In the genomic region with DNA sequence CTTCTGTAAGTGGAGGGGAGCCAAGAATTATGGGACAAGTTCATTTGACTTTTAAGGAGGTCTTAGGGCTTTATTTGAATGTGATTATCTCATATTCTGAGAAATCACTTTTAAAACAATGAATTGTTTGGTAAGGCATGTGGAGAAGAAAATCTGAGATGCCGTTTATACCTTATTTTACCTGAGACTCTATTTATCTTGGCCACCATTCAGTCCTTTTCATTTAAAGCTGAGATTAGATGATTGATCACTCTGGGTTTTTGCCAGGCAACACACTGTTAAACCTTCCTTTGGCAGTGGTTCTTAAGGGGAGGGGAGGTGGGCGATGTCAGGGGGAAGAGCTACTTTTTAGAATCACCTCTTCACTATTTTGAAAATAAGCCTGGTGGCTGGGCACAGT, we compare ENCODE assay signal across 20 cellular contexts. TPM values are rescaled to one million over a fixed set of nuclear protein-coding genes. Genes with fewer than 3 reads are reported as not detected.
DNase-seq lines count a peak whose midpoint lies in the region; ATAC-seq and TF ChIP-seq lines count a peak whose summit lies in the region.
"Had no signal": no experiment of that assay in that cellular context is flagged by ENCODE, and none has a peak within 500 bp of the region (broad histone marks: within the 10 kb centered on the region; RNA-seq: fewer than 3 reads in every experiment).

No MANE protein-coding gene starts in this region.

- H3K9me3 ChIP-seq in CD8-positive, alpha-beta T cell (ENCODE audit: low read length), result no peaks in the 10 kb centered on the region
- no peaks in the 10 kb centered on the region for H3K9me3 ChIP-seq in HEK293 (ENCODE audit: control insufficient read depth, insufficient read depth, low read depth, low read length)

- CTCF ChIA-PET in CD8-positive, alpha-beta T cell (lab: Charles Lee), result interaction anchor here (0.6 kb wide), 1 partner anchor 1535 kb away, joined by 3 read pairs; no protein-coding TSS in a partner anchor
- CTCF ChIA-PET in HEK293 (lab: Yijun Ruan, JAX), result no interaction called here

- H3K4me3 Mint-ChIP-seq in CD8-positive, alpha-beta T cell, result no peak overlapping the region
- no peak overlapping the region for H3K4me3 Mint-ChIP-seq in nephron
- H3K4me3 Mint-ChIP-seq: CD14-positive monocyte had no signal

- H3K36me3 Mint-ChIP-seq in CD8-positive, alpha-beta T cell, result peaks cover 48% of the 10 kb centered on the region
- H3K36me3 Mint-ChIP-seq in nephron (ENCODE audit: low read depth), result peaks cover 54% of the 10 kb centered on the region

- no peak for DNase-seq in CD8-positive, alpha-beta T cell
- peak; percentile 56 for DNase-seq in NCI-H446 treated with DMSO at 0.1 percent for 48 hours (lab: John Stamatoyannopoulos, UW)
- no peak for DNase-seq in SIG-M5 (lab: John Stamatoyannopoulos, UW)
- DNase-seq in epidermal melanocyte (ENCODE audit: insufficient read length, low spot score), result no peak
- DNase-seq: ACHN, AML-193, DMS53, H7, IMR-90, MV-4-11, NCI-H1436, NCI-H2171, NCI-H510A treated with DMSO at 0.1 percent for 48 hours, T-helper 1 cell had no signal

- peaks cover 3% of the 10 kb centered on the region for H3K36me3 ChIP-seq in CD8-positive, alpha-beta T cell (ENCODE audit: insufficient read depth, low read length)
- peaks cover 26 to 34% of the 10 kb centered on the region in 2 experiments for H3K36me3 ChIP-seq in HEK293 (ENCODE audit: control insufficient read depth in 2 of 2, insufficient read depth in 1 of 2, low read length in 2 of 2)

- H3K27me3 ChIP-seq in CD8-positive, alpha-beta T cell (ENCODE audit: insufficient read depth, low read length), result no peaks in the 10 kb centered on the region

- ATAC-seq in CD8-positive, alpha-beta T cell, result no peak
- ATAC-seq in GM19397 (IDR thresholded peaks at IDR 0.05; ENCODE audit: unreplicated experiment), result no peak
- ATAC-seq: Panc1 had no signal

- POLR2A ChIA-PET in CD8-positive, alpha-beta T cell (lab: Charles Lee), result interaction anchor here (0.6 to 3.9 kb wide), 2 partner anchors 11 to 23 kb away, joined by 4 to 22 read pairs; partner anchors contain the start of gene CAND1
- POLR2A ChIA-PET in HEK293 (lab: Yijun Ruan, JAX), result interaction anchor here (1.0 to 3.4 kb wide), 2 partner anchors 12 to 24 kb away, joined by 3 to 20 read pairs; partner anchors contain the start of gene CAND1

- no peak overlapping the region for H3K27ac ChIP-seq in CD8-positive, alpha-beta T cell (ENCODE audit: low read depth, low read length)
- H3K27ac ChIP-seq in HEK293 (ENCODE audit: extremely low read depth, low read depth, low read length), result no peak overlapping the region
- H3K27ac ChIP-seq: SK-N-MC had no signal

- peaks cover 69% of the 10 kb centered on the region for H3K4me1 Mint-ChIP-seq in CD8-positive, alpha-beta T cell (ENCODE audit: low read depth)
- H3K4me1 Mint-ChIP-seq in nephron, result peaks cover 44% of the 10 kb centered on the region

- H3K4me1 ChIP-seq in CD8-positive, alpha-beta T cell (ENCODE audit: insufficient read depth, low read length), result peaks cover 42% of the 10 kb centered on the region
- peaks cover 29% of the 10 kb centered on the region for H3K4me1 ChIP-seq in HEK293 (ENCODE audit: control insufficient read depth, insufficient read depth, low read length)

- intact Hi-C loops in CD8-positive, alpha-beta T cell (cut with DNase I, micrococcal nuclease), result no loop called here

- no peaks in the 10 kb centered on the region for H3K9me3 Mint-ChIP-seq in CD8-positive, alpha-beta T cell
- no peaks in the 10 kb centered on the region for H3K9me3 Mint-ChIP-seq in nephron
- H3K9me3 Mint-ChIP-seq: CD14-positive monocyte had no signal

- H3K27ac Mint-ChIP-seq in CD8-positive, alpha-beta T cell, result peak overlapping the region; percentile 49
- H3K27ac Mint-ChIP-seq in nephron, result peak overlapping the region in 2 of 3 experiments; percentile 5 to 48

- H3K27me3 Mint-ChIP-seq in CD8-positive, alpha-beta T cell (ENCODE audit: low read depth), result no peaks in the 10 kb centered on the region
- no peaks in the 10 kb centered on the region for H3K27me3 Mint-ChIP-seq in nephron (ENCODE audit: low read depth)

- no peak overlapping the region for H3K4me3 ChIP-seq in CD8-positive, alpha-beta T cell (ENCODE audit: low read depth, low read length)
- no peak overlapping the region for H3K4me3 ChIP-seq in HEK293 (ENCODE audit: low read depth, low read length)
- H3K4me3 ChIP-seq: SK-N-MC had no signal

- no peak for TF ChIP-seq CTCF in CD8-positive, alpha-beta T cell (IDR thresholded peaks at IDR 0.05)
- TF ChIP-seq CTCF in HEK293 (tag by site-specific recombination; IDR thresholded peaks at IDR 0.05), result no peak
- TF ChIP-seq CTCF in nephron (IDR thresholded peaks at IDR 0.05; ENCODE audit: unreplicated experiment in 3 of 3), result no peak

TF ChIP-seq in HEK293, 187 proteins besides CTCF, POLR2A, EP300 and RAD21 (continues in another document):
- TF ChIP-seq OSR2 (tag by site-specific recombination; IDR thresholded peaks at IDR 0.05) (peak; percentile 56; the same call in 1 of the 2 replicates), PRDM6 (tag by site-specific recombination; IDR thresholded peaks at IDR 0.05) (peak; percentile 91), ZSCAN30 (tag by site-specific recombination; IDR thresholded peaks at IDR 0.05) (0 out of 2 replicates have a peak, but pooled peaks have one; percentile 17), PRDM4 (tag by site-specific recombination; IDR thresholded peaks at IDR 0.05) (no peak), ZNF341 (tag by site-specific recombination; IDR thresholded peaks at IDR 0.05; ENCODE audit: low read depth) (peak; percentile 76), ZEB2 (tag by site-specific recombination; IDR thresholded peaks at IDR 0.05) (0 out of 2 replicates have a peak, but pooled peaks have one; percentile 33), TRIM28 (IDR thresholded peaks at IDR 0.05; ENCODE audit: borderline replicate concordance, low read length) (no peak), GLI2 (tag by site-specific recombination; IDR thresholded peaks at IDR 0.05; ENCODE audit: borderline replicate concordance, low read depth) (no peak; the same call in 1 of the 2 replicates), ZNF843 (tag by site-specific recombination; IDR thresholded peaks at IDR 0.05) (peak; percentile 68; the same call in 1 of the 2 replicates), ZNF561 (tag by site-specific recombination; IDR thresholded peaks at IDR 0.05; ENCODE audit: borderline replicate concordance) (peak; percentile 54; the same call in 1 of the 2 replicates), ZXDB (tag by site-specific recombination; IDR thresholded peaks at IDR 0.05) (peak; percentile 65), ZNF138 (tag by site-specific recombination; IDR thresholded peaks at IDR 0.05; ENCODE audit: borderline replicate concordance) (no peak), OVOL3 (tag by site-specific recombination; IDR thresholded peaks at IDR 0.05) (peak; percentile 32; the same call in 1 of the 2 replicates), GFI1B (tag by site-specific recombination; IDR thresholded peaks at IDR 0.05) (peak; percentile 78; the same call in 1 of the 2 replicates), FEZF1 (tag by site-specific recombination; IDR thresholded peaks at IDR 0.05) (peak; percentile 67)
- TF ChIP-seq, protein P1, sequence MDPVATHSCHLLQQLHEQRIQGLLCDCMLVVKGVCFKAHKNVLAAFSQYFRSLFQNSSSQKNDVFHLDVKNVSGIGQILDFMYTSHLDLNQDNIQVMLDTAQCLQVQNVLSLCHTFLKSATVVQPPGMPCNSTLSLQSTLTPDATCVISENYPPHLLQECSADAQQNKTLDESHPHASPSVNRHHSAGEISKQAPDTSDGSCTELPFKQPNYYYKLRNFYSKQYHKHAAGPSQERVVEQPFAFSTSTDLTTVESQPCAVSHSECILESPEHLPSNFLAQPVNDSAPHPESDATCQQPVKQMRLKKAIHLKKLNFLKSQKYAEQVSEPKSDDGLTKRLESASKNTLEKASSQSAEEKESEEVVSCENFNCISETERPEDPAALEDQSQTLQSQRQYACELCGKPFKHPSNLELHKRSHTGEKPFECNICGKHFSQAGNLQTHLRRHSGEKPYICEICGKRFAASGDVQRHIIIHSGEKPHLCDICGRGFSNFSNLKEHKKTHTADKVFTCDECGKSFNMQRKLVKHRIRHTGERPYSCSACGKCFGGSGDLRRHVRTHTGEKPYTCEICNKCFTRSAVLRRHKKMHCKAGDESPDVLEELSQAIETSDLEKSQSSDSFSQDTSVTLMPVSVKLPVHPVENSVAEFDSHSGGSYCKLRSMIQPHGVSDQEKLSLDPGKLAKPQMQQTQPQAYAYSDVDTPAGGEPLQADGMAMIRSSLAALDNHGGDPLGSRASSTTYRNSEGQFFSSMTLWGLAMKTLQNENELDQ (tag by site-specific recombination; IDR thresholded peaks at IDR 0.05; ENCODE audit: low read depth), result no peak

RNA-seq across cellular contexts. Expression of gene CAND1, which starts 11.4 kb away (rescaled TPM):
- 100 to 1,000 TPM; 116 to 130 TPM for total RNA-seq in CD8-positive, alpha-beta T cell
